27 cellular contexts compared by ENCODE assay signal in the genomic region with DNA sequence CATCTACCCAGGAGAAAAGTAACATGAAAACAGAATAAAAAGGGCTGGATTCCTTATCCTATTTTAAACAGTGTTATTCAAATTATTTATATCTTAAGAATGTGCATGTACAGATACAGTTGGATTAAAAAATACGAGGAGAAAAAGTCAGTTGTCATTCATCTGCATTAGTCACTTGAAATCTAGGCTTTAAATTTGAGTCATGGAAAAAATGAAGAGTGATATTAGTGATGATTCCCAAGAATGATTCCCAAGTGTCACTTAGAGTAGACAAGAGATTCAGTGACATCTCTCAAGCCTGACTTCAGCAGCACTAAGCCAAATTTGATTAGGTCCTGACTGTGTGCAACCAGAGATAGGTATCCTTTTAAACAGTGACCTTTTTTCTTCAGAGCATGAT.
"Had no signal": no experiment of that assay in that cellular context is flagged by ENCODE, and none has a peak within 500 bp of the region (broad histone marks: within the 10 kb centered on the region; RNA-seq: fewer than 3 reads in every experiment).

No MANE protein-coding gene starts in this region.

- H3K4me1 Mint-ChIP-seq: immature natural killer cell had no signal

- H3K27me3 Mint-ChIP-seq: type B pancreatic cell had no signal

- H3K27ac ChIP-seq: left lung, lower lobe of right lung, neutrophil, parathyroid adenoma, right atrium auricular region, right lobe of liver, skin epidermis, stomach, tibial nerve, vagina had no signal

- H3K4me3 Mint-ChIP-seq: immature natural killer cell; naive thymus-derived CD4-positive, alpha-beta T cell; natural killer cell treated with Interleukin-12 subunit alpha and Interleukin-12 subunit beta and Interleukin-15 and Interleukin-18, amount 100 ng/mL, for 72 hours; neural crest cell; stimulated activated naive B cell treated with anti-CD40 and anti-IgM and Interleukin-4, amounts not matched to agents 10 μg/mL and 1 μg/mL and 100 μg/mL, for 72 hours; type B pancreatic cell had no signal

- H3K9me3 Mint-ChIP-seq: stimulated activated naive B cell treated with anti-CD40 and anti-IgM and Interleukin-4, amounts not matched to agents 10 μg/mL and 1 μg/mL and 100 μg/mL, for 72 hours; type B pancreatic cell had no signal

- H3K79me2 ChIP-seq: parathyroid adenoma had no signal

- H3K36me3 Mint-ChIP-seq: immature natural killer cell; naive thymus-derived CD4-positive, alpha-beta T cell; natural killer cell treated with Interleukin-12 subunit alpha and Interleukin-12 subunit beta and Interleukin-15 and Interleukin-18, amount 100 ng/mL, for 72 hours; stimulated activated naive B cell treated with anti-CD40 and anti-IgM and Interleukin-4, amounts not matched to agents 10 μg/mL and 1 μg/mL and 100 μg/mL, for 72 hours; type B pancreatic cell had no signal

- H2AFZ ChIP-seq: parathyroid adenoma had no signal

- H3K27ac Mint-ChIP-seq: immature natural killer cell; naive thymus-derived CD4-positive, alpha-beta T cell; natural killer cell treated with Interleukin-12 subunit alpha and Interleukin-12 subunit beta and Interleukin-15 and Interleukin-18, amount 100 ng/mL, for 72 hours; stimulated activated naive B cell treated with anti-CD40 and anti-IgM and Interleukin-4, amounts not matched to agents 10 μg/mL and 1 μg/mL and 100 μg/mL, for 72 hours; type B pancreatic cell had no signal

- H3K27me3 ChIP-seq: left lung, neutrophil, right atrium auricular region, right lobe of liver, stomach, tibial nerve, vagina had no signal

- H3K36me3 ChIP-seq: left lung, lower lobe of right lung, neutrophil, right atrium auricular region, right lobe of liver, stomach, tibial nerve, vagina had no signal

- DNase-seq: hippocampal formation; immature natural killer cell; kidney; left colon; left lung; lower lobe of right lung; mammary epithelial cell; mesenchymal stem cell; naive thymus-derived CD4-positive, alpha-beta T cell; occipital lobe; right lobe of liver; stimulated activated CD4-positive, alpha-beta T cell treated with anti-CD3 and anti-CD28 coated beads, Interleukin-12 subunit alpha, Interleukin-12 subunit beta, amount 100 ng/mL, for 4 hours; stimulated activated CD4-positive, alpha-beta T cell treated with anti-CD3 and anti-CD28 coated beads, Interleukin-15, amount 100 ng/mL, for 24 hours; stimulated activated CD4-positive, alpha-beta T cell treated with anti-CD3 and anti-CD28 coated beads, Interleukin-2, amount 100 ng/mL, for 24 hours; stimulated activated CD4-positive, alpha-beta T cell treated with anti-CD3 and anti-CD28 coated beads, Interleukin-4, amount 100 ng/mL, for 1 hour; stimulated activated naive B cell treated with anti-CD40 and anti-IgM and Interleukin-4, amounts not matched to agents 10 μg/mL and 1 μg/mL and 100 μg/mL, for 72 hours; stimulated activated naive CD8-positive, alpha-beta T cell treated with anti-CD3 and anti-CD28 coated beads, Interleukin-15, Interleukin-2, amounts not matched to agents 100 U/mL and 50 U/mL, for 24 hours; stomach had no signal

- H3K4me1 ChIP-seq: left lung, lower lobe of right lung, parathyroid adenoma, right atrium auricular region, right lobe of liver had no signal

- ATAC-seq: left colon; left lung; lower lobe of right lung; naive thymus-derived CD4-positive, alpha-beta T cell; natural killer cell treated with Interleukin-12 subunit alpha and Interleukin-12 subunit beta and Interleukin-15 and Interleukin-18, amount 100 ng/mL, for 72 hours; right lobe of liver; stimulated activated naive B cell treated with anti-CD40 and anti-IgM and Interleukin-4, amounts not matched to agents 10 μg/mL and 1 μg/mL and 100 μg/mL, for 72 hours; stimulated activated naive CD8-positive, alpha-beta T cell treated with anti-CD3 and anti-CD28 coated beads, Interleukin-15, Interleukin-2, amounts not matched to agents 100 U/mL and 50 U/mL, for 24 hours had no signal

- H3K9me3 ChIP-seq: left lung, lower lobe of right lung, neutrophil, right atrium auricular region, right lobe of liver, stomach, tibial nerve, vagina had no signal

- H3K4me3 ChIP-seq: left lung, lower lobe of right lung, right atrium auricular region, right lobe of liver, skin epidermis, stomach, tibial nerve, vagina had no signal

- H3K9ac ChIP-seq: parathyroid adenoma had no signal
